In genomic region chr5:160119142-160119904, GRCh38 we compare ENCODE assay signal across 1 cellular context.
A peak's percentile ranks its signal among the peaks of the same experiment; 100 is the strongest.
TF ChIP-seq lines count a peak whose summit lies in the region.

Gene PWWP2A, minus strand, starts transcription at chr5:160119450. Its CDS starts 62 bp downstream, at chr5:160119388.

TF ChIP-seq in liver, 16 proteins besides CTCF, POLR2A, EP300 and RAD21 (continued from another document):
- TF ChIP-seq GABPA (IDR thresholded peaks at IDR 0.05 in 1 of 2, conservative IDR thresholded peaks at IDR 0.05 in 1 of 2) (peak; percentile 59 to 85), SP1 (IDR thresholded peaks at IDR 0.05) (peak; percentile 99), ZBTB33 (IDR thresholded peaks at IDR 0.05) (peak; percentile 86)
